13 cellular contexts compared by ENCODE assay signal in genomic region chr10:119700321-119700954, GRCh38. TPM values are rescaled to one million over a fixed set of nuclear protein-coding genes. Genes with fewer than 3 reads are reported as not detected.
DNase-seq lines count a peak whose midpoint lies in the region; ATAC-seq lines count a peak whose summit lies in the region.
"Had no signal": no experiment of that assay in that cellular context is flagged by ENCODE, and none has a peak within 500 bp of the region (broad histone marks: within the 10 kb centered on the region; RNA-seq: fewer than 3 reads in every experiment).

No MANE protein-coding gene starts in this region.

- peaks cover 2% of the 10 kb centered on the region for H3K36me3 Mint-ChIP-seq in IgD-negative memory B cell
- no peaks in the 10 kb centered on the region for H3K36me3 Mint-ChIP-seq in CD8-positive, alpha-beta memory T cell

- H3K4me3 ChIP-seq in aorta (ENCODE audit: low read length in 2 of 2): no peak overlapping the region
- H3K4me3 ChIP-seq in CD8-positive, alpha-beta memory T cell (ENCODE audit: low read length): no peak overlapping the region
- H3K4me3 ChIP-seq: suprapubic skin had no signal

- ATAC-seq in GM18873 (IDR thresholded peaks at IDR 0.05; ENCODE audit: low FRiP score, unreplicated experiment) (peak; percentile 46), HG02623 (IDR thresholded peaks at IDR 0.05; ENCODE audit: unreplicated experiment) (peak; percentile 31), aorta (ENCODE audit: low FRiP score) (no peak)

- intact Hi-C loops in aorta (cut with DNase I): no loop called here

- POLR2A ChIA-PET in CD8-positive, alpha-beta memory T cell (lab: Charles Lee): interaction anchor here (0.5 kb wide), 1 partner anchor 25 kb away, joined by 9 read pairs; the partner anchor contains the start of gene INPP5F

- H3K4me1 Mint-ChIP-seq in IgD-negative memory B cell: peaks cover 42 to 52% (median 43%) of the 10 kb centered on the region in 3 donors
- H3K4me1 Mint-ChIP-seq in CD8-positive, alpha-beta memory T cell: peaks cover 9 to 15% (median 12%) of the 10 kb centered on the region in 3 donors

- H3K36me3 ChIP-seq in aorta (ENCODE audit: control insufficient read depth in 1 of 2, insufficient read depth in 2 of 2, low read length in 1 of 2): no peaks in the 10 kb centered on the region
- no peaks in the 10 kb centered on the region for H3K36me3 ChIP-seq in CD8-positive, alpha-beta memory T cell (ENCODE audit: insufficient read depth, low read length)
- H3K36me3 ChIP-seq: suprapubic skin had no signal

- H3K9me3 ChIP-seq in aorta (ENCODE audit: control insufficient read depth, low read length): no peaks in the 10 kb centered on the region
- no peaks in the 10 kb centered on the region for H3K9me3 ChIP-seq in CD8-positive, alpha-beta memory T cell (ENCODE audit: low read length)
- H3K9me3 ChIP-seq: suprapubic skin had no signal

- H3K27ac Mint-ChIP-seq in IgD-negative memory B cell: peak overlapping the region; percentile 37 to 93 (median 89)
- no peak overlapping the region for H3K27ac Mint-ChIP-seq in CD8-positive, alpha-beta memory T cell

- H3K4me3 Mint-ChIP-seq in IgD-negative memory B cell: peak overlapping the region; percentile 8 to 89 (median 70)
- H3K4me3 Mint-ChIP-seq in CD8-positive, alpha-beta memory T cell: no peak overlapping the region

- no peaks in the 10 kb centered on the region for H3K27me3 Mint-ChIP-seq in IgD-negative memory B cell
- peaks cover 4 to 18% of the 10 kb centered on the region in 2 donors for H3K27me3 Mint-ChIP-seq in CD8-positive, alpha-beta memory T cell

- H3K27ac ChIP-seq in aorta (ENCODE audit: low read depth in 1 of 2, low read length in 2 of 2): no peak overlapping the region
- H3K27ac ChIP-seq in CD8-positive, alpha-beta memory T cell (ENCODE audit: low read depth, low read length): no peak overlapping the region
- H3K27ac ChIP-seq: suprapubic skin had no signal

- no peaks in the 10 kb centered on the region for H3K27me3 ChIP-seq in aorta (ENCODE audit: control insufficient read depth in 1 of 2, insufficient read depth in 2 of 2, low read length in 1 of 2)
- H3K27me3 ChIP-seq in CD8-positive, alpha-beta memory T cell (ENCODE audit: insufficient read depth, low read length, poor library complexity, severe bottlenecking): no peaks in the 10 kb centered on the region
- H3K27me3 ChIP-seq: suprapubic skin had no signal

- WGBS in aorta, 2 donors: 91 to 94% methylated on average over 4 of the region's 4 CpGs

- CTCF ChIA-PET in CD8-positive, alpha-beta memory T cell (lab: Charles Lee): interaction anchor here (4.4 kb wide), 1 partner anchor 14 kb away, joined by 18 read pairs; no protein-coding TSS in a partner anchor

- H3K9me3 Mint-ChIP-seq in IgD-negative memory B cell: no peaks in the 10 kb centered on the region
- H3K9me3 Mint-ChIP-seq in CD8-positive, alpha-beta memory T cell: peaks cover 0 to 2% (median 0%) of the 10 kb centered on the region in 5 donors

- H3K4me1 ChIP-seq in aorta (ENCODE audit: control insufficient read depth in 1 of 2, insufficient read depth in 2 of 2, low read length in 2 of 2): no peaks in the 10 kb centered on the region
- peaks cover 6% of the 10 kb centered on the region for H3K4me1 ChIP-seq in CD8-positive, alpha-beta memory T cell (ENCODE audit: insufficient read depth, low read length)
- H3K4me1 ChIP-seq: suprapubic skin had no signal

- peak; percentile 47 for DNase-seq in germinal center (ENCODE audit: low spot score)
- no peak for DNase-seq in aorta
- DNase-seq in HT-29 (ENCODE audit: low spot score): no peak
- DNase-seq in retina: no peak
- no peak for DNase-seq in CD8-positive, alpha-beta memory T cell
- DNase-seq: EL, HCEC 1CT, NCI-H1436, Right ventricle myocardium superior had no signal

RNA-seq across cellular contexts. Expression of gene INPP5F, which starts 25.4 kb away (rescaled TPM):
- 12.0 TPM for polyA plus RNA-seq in IgD-negative memory B cell
- 10 to 100 TPM; 23.1 to 23.9 TPM for total RNA-seq in aorta
- 10 to 100 TPM in 1 of 2 donors, 1 to 10 TPM in 1; 6.9 to 13.4 TPM for polyA plus RNA-seq in aorta
- 5.6 and 5.8 TPM in 2 replicates for total RNA-seq in HT-29 (2014; rRNA removed; shearing (Covaris generic))
- 10 to 100 TPM; 22.3 to 23.0 TPM for total RNA-seq in CD8-positive, alpha-beta memory T cell
- 4.4 TPM for polyA plus RNA-seq in CD8-positive, alpha-beta memory T cell

RNA-seq across cellular contexts. Expression of gene BAG3, which starts 49.3 kb away (rescaled TPM):
- polyA plus RNA-seq in IgD-negative memory B cell (3.9 TPM), aorta (10 to 100 TPM; 16.3 to 26.5 TPM)
- 10 to 100 TPM; 65.8 to 85.1 TPM for total RNA-seq in aorta
- total RNA-seq in HT-29 (2014; rRNA removed; shearing (Covaris generic)): 15.3 and 18.5 TPM in 2 replicates
- 10 to 100 TPM; 12.0 to 12.5 TPM for total RNA-seq in CD8-positive, alpha-beta memory T cell
- 11.3 TPM for polyA plus RNA-seq in CD8-positive, alpha-beta memory T cell

Comparison
In these comparisons a context has a peak if more than half of its experiments do, and no peak if none do; other contexts are left out.
1. H3K27ac Mint-ChIP-seq: peak in IgD-negative memory B cell (3 of 3); none in CD8-positive, alpha-beta memory T cell (0 of 8).
2. H3K4me3 Mint-ChIP-seq: peak in IgD-negative memory B cell (4 of 4); none in CD8-positive, alpha-beta memory T cell (0 of 7).